Comparison of ENCODE assay signal across 15 cellular contexts in the genomic region with DNA sequence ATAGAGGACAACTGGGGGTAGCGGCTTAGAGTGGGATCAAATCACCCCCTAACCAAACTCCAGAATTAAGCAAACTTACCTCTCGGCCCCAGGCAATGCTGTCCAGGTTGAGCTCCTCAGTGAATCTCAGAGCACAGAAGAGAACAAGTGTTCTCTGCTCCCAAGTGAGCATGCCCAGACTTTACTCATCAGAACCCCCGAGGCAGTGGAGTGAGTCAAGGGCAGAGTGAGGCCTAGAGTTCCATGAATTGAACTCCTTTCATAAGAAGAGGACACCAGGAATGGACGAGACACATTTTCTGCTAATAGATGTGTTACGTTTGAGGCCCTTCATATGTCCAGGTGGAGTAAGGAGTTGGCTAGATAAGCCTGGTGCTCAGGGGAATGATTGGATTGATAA.
"Had no signal": no experiment of that assay in that cellular context is flagged by ENCODE, and none has a peak within 500 bp of the region (broad histone marks: within the 10 kb centered on the region; RNA-seq: fewer than 3 reads in every experiment).

No MANE protein-coding gene starts in this region.

- H3K4me1 ChIP-seq: prostate gland, right lobe of liver had no signal

- H3K4me3 Mint-ChIP-seq: activated naive CD4-positive, alpha-beta T cell treated with anti-CD3 and anti-CD28 coated beads, Interleukin-2, amount 50 U/mL, for 24 hours; activated T-cell treated with anti-CD3 and anti-CD28 coated beads, Interleukin-2, amount 50 U/mL, for 72 hours; naive thymus-derived CD4-positive, alpha-beta T cell; stimulated activated naive B cell treated with anti-CD40 and anti-IgM and Interleukin-4, amounts not matched to agents 10 μg/mL and 1 μg/mL and 100 μg/mL, for 72 hours had no signal

- H3K4me1 Mint-ChIP-seq: activated naive CD4-positive, alpha-beta T cell treated with anti-CD3 and anti-CD28 coated beads, Interleukin-2, amount 50 U/mL, for 24 hours had no signal

- H3K27ac Mint-ChIP-seq: activated naive CD4-positive, alpha-beta T cell treated with anti-CD3 and anti-CD28 coated beads, Interleukin-2, amount 50 U/mL, for 24 hours; activated T-cell treated with anti-CD3 and anti-CD28 coated beads, Interleukin-2, amount 50 U/mL, for 72 hours; naive thymus-derived CD4-positive, alpha-beta T cell; stimulated activated naive B cell treated with anti-CD40 and anti-IgM and Interleukin-4, amounts not matched to agents 10 μg/mL and 1 μg/mL and 100 μg/mL, for 72 hours had no signal

- H3K27me3 Mint-ChIP-seq: activated naive CD4-positive, alpha-beta T cell treated with anti-CD3 and anti-CD28 coated beads, Interleukin-2, amount 50 U/mL, for 24 hours; stimulated activated naive B cell treated with anti-CD40 and anti-IgM and Interleukin-4, amounts not matched to agents 10 μg/mL and 1 μg/mL and 100 μg/mL, for 72 hours had no signal

- H3K27ac ChIP-seq: epithelial cell of prostate, prostate gland, right lobe of liver, tibial artery, VCaP had no signal

- H3K9me3 Mint-ChIP-seq: activated naive CD4-positive, alpha-beta T cell treated with anti-CD3 and anti-CD28 coated beads, Interleukin-2, amount 50 U/mL, for 24 hours had no signal

- H3K4me3 ChIP-seq: mucosa of descending colon, prostate gland, right lobe of liver, tibial artery had no signal

- ATAC-seq: activated T-cell treated with anti-CD3 and anti-CD28 coated beads, Interleukin-2, amount 50 U/mL, for 72 hours; mucosa of descending colon; naive thymus-derived CD4-positive, alpha-beta T cell; right lobe of liver; stimulated activated naive B cell treated with anti-CD40 and anti-IgM and Interleukin-4, amounts not matched to agents 10 μg/mL and 1 μg/mL and 100 μg/mL, for 72 hours had no signal

- H3K9me3 ChIP-seq: prostate gland, tibial artery had no signal

- H3K27me3 ChIP-seq: right lobe of liver, tibial artery had no signal

- H3K36me3 ChIP-seq: prostate gland, right lobe of liver, tibial artery had no signal

- DNase-seq: activated CD4-positive, alpha-beta T cell treated with anti-CD3 and anti-CD28 coated beads for 1 hour; activated gamma-delta T cell; activated T-cell treated with anti-CD3 and anti-CD28 coated beads, Interleukin-2, amount 50 U/mL, for 72 hours; foreskin melanocyte; mesenchymal stem cell; mucosa of descending colon; naive thymus-derived CD4-positive, alpha-beta T cell; right lobe of liver; stimulated activated CD4-positive, alpha-beta T cell treated with anti-CD3 and anti-CD28 coated beads, Interleukin-4, amount 100 ng/mL, for 4 hours; stimulated activated naive B cell treated with anti-CD40 and anti-IgM and Interleukin-4, amounts not matched to agents 10 μg/mL and 1 μg/mL and 100 μg/mL, for 72 hours; tibial artery had no signal
